Comparison of ENCODE assay signal across 13 cellular contexts in the genomic region with DNA sequence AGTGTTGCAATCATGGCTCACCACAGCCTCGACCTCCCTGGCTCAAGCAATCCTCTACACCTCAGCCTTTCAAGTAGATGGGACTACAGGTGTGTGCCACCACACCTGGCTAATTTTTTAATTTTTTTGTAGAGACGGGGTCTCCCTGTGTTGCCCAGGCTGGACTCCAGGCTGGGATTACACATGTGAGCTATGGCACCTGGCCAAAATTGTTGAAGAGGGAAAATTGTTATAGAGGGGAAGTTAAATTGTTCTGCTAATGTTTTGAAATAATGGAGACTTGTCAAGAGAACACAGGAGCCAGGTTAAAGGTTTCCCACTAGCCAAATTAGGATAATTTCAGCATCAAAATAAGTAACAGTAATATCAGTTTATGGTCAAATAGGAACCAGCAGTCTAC. TPM values are rescaled to one million over a fixed set of nuclear protein-coding genes. Genes with fewer than 3 reads are reported as not detected.
DNase-seq lines count a peak whose midpoint lies in the region; ATAC-seq and TF ChIP-seq lines count a peak whose summit lies in the region.
"Had no signal": no experiment of that assay in that cellular context is flagged by ENCODE, and none has a peak within 500 bp of the region (broad histone marks: within the 10 kb centered on the region; RNA-seq: fewer than 3 reads in every experiment).

No MANE protein-coding gene starts in this region.

- no peak overlapping the region for H3K4me3 Mint-ChIP-seq in CD14-positive monocyte
- no peak overlapping the region for H3K4me3 Mint-ChIP-seq in naive B cell
- H3K4me3 Mint-ChIP-seq: CD8-positive, alpha-beta T cell; H9 had no signal

- H3K36me3 Mint-ChIP-seq in CD14-positive monocyte (peaks cover 66 to 93% of the 10 kb centered on the region in 2 donors), naive B cell (peaks cover 22 to 31% of the 10 kb centered on the region in 2 donors)

- peaks cover 0 to 10% (median 3%) of the 10 kb centered on the region in 7 donors for H3K9me3 Mint-ChIP-seq in CD14-positive monocyte
- peaks cover 0 to 2% (median 0%) of the 10 kb centered on the region in 7 donors for H3K9me3 Mint-ChIP-seq in naive B cell
- H3K9me3 Mint-ChIP-seq: CD8-positive, alpha-beta T cell; H9 had no signal

- H3K4me1 Mint-ChIP-seq in CD14-positive monocyte (no peaks in the 10 kb centered on the region), naive B cell (no peaks in the 10 kb centered on the region)
- H3K4me1 Mint-ChIP-seq: H9 had no signal

- peak; percentile 9 for DNase-seq in NCI-H748 (lab: John Stamatoyannopoulos, UW; ENCODE audit: unreplicated experiment)
- DNase-seq in NCI-H748 treated with DMSO at 0.1 percent for 48 hours (lab: John Stamatoyannopoulos, UW) = no peak
- no peak for DNase-seq in CD14-positive monocyte (ENCODE audit: low spot score)
- peak; percentile 5 for DNase-seq in dermis blood vessel endothelial cell
- no peak for DNase-seq in naive B cell
- DNase-seq in HUDEP-2 (lab: John Stamatoyannopoulos, UW; ENCODE audit: unreplicated experiment in 76 of 76) = no peak
- no peak for DNase-seq in NOMO-1 (lab: John Stamatoyannopoulos, UW; ENCODE audit: unreplicated experiment in 2 of 2)
- DNase-seq in retina = no peak
- DNase-seq: 8988T; Calu3; CD8-positive, alpha-beta T cell; H9; IMR-90 had no signal

- H3K27ac Mint-ChIP-seq in CD14-positive monocyte (peak overlapping the region; percentile 27 to 86 (median 78)), naive B cell (peak overlapping the region in 5 of 6 donors; percentile 0 to 84 (median 56))
- H3K27ac Mint-ChIP-seq: CD8-positive, alpha-beta T cell; H9 had no signal

- intact Hi-C loops in CD14-positive monocyte (cut with micrococcal nuclease) = no loop called here

- H3K27me3 Mint-ChIP-seq in CD14-positive monocyte (ENCODE audit: low read depth in 3 of 3) (no peaks in the 10 kb centered on the region), naive B cell (no peaks in the 10 kb centered on the region)

- no peak for ATAC-seq in naive B cell (ENCODE audit: low read depth in 2 of 2)
- ATAC-seq: CD8-positive, alpha-beta T cell had no signal

- no peak for TF ChIP-seq CTCF in CD14-positive monocyte (IDR thresholded peaks at IDR 0.05)

RNA-seq across cellular contexts. Expression of a gene that starts 25.1 kb away (rescaled TPM):
- polyA plus RNA-seq in CD14-positive monocyte (10 to 100 TPM; 21.0 to 34.4 TPM), naive B cell (ENCODE audit: low read depth in 6 of 6) (100 to 1,000 TPM in 1 of 6 donors, 10 to 100 TPM in 5; 43.4 to 107 (median 63.8) TPM)
- total RNA-seq in dermis blood vessel endothelial cell = 31.6 and 34.2 TPM in 2 replicates

RNA-seq across cellular contexts. Expression of a gene that starts 35.6 kb away (rescaled TPM):
- 10 to 100 TPM in 1 of 2 donors, 1 to 10 TPM in 1; 9.1 to 14.3 TPM for polyA plus RNA-seq in CD14-positive monocyte
- 22.8 and 29.1 TPM in 2 replicates for total RNA-seq in dermis blood vessel endothelial cell
- polyA plus RNA-seq in naive B cell (ENCODE audit: low read depth in 6 of 6) = 10 to 100 TPM in 4 of 6 donors, 1 to 10 TPM in 2; 7.5 to 21.5 (median 12.1) TPM

Comparison
In these comparisons a context has a peak if more than half of its experiments do, and no peak if none do; other contexts are left out.
1. DNase-seq: peak in NCI-H748 (single experiment) and dermis blood vessel endothelial cell (single experiment); none in NCI-H748 treated with DMSO at 0.1 percent for 48 hours (single experiment), CD14-positive monocyte (single experiment), naive B cell (single experiment), HUDEP-2 (0 of 76), NOMO-1 (0 of 2) and retina (single experiment).